In genomic region chr17:4054446-4054845, GRCh38 we compare ENCODE assay signal across 18 cellular contexts.
"Had no signal": no experiment of that assay in that cellular context is flagged by ENCODE, and none has a peak within 500 bp of the region (broad histone marks: within the 10 kb centered on the region; RNA-seq: fewer than 3 reads in every experiment).

No MANE protein-coding gene starts in this region.

- FAIRE-seq: kidney had no signal

- H3K9me3 Mint-ChIP-seq: activated naive CD8-positive, alpha-beta T cell treated with anti-CD3 and anti-CD28 coated beads, Interleukin-2, amount 10 ng/mL, durations not matched to agents 7 days and 5 days; central memory CD8-positive, alpha-beta T cell; naive thymus-derived CD8-positive, alpha-beta T cell had no signal

- H3K4me3 Mint-ChIP-seq: activated naive CD8-positive, alpha-beta T cell treated with anti-CD3 and anti-CD28 coated beads, Interleukin-2, amount 10 ng/mL, durations not matched to agents 7 days and 5 days; central memory CD8-positive, alpha-beta T cell; naive thymus-derived CD8-positive, alpha-beta T cell had no signal

- H3K27me3 Mint-ChIP-seq: activated naive CD8-positive, alpha-beta T cell treated with anti-CD3 and anti-CD28 coated beads, Interleukin-2, amount 10 ng/mL, durations not matched to agents 7 days and 5 days; central memory CD8-positive, alpha-beta T cell; naive thymus-derived CD8-positive, alpha-beta T cell had no signal

- DNase-seq: activated CD4-positive, alpha-beta T cell treated with anti-CD3 and anti-CD28 coated beads, Interleukin-2, amount 50 U/mL, for 4 hours; activated naive CD8-positive, alpha-beta T cell treated with anti-CD3 and anti-CD28 coated beads, Interleukin-2, amount 10 ng/mL, durations not matched to agents 7 days and 5 days; anterior cingulate cortex; brain microvascular endothelial cell; effector CD4-positive, alpha-beta T cell; foreskin fibroblast; glutamatergic neuron; hypothalamus; kidney; left ventricle myocardium inferior; mucosa of descending colon; naive thymus-derived CD8-positive, alpha-beta T cell; stimulated activated CD4-positive, alpha-beta T cell treated with anti-CD3 and anti-CD28 coated beads, Interleukin-12 subunit alpha, Interleukin-12 subunit beta, amount 100 ng/mL, for 4 hours; stimulated activated CD4-positive, alpha-beta T cell treated with anti-CD3 and anti-CD28 coated beads, Interleukin-2, amount 100 ng/mL, for 48 hours; stimulated activated naive CD4-positive, alpha-beta T cell treated with Interleukin-2 at 50 U/mL for 16 hours; testis; upper lobe of left lung had no signal

- ATAC-seq: mucosa of descending colon; naive thymus-derived CD8-positive, alpha-beta T cell had no signal

- H3K9me3 ChIP-seq: left ventricle myocardium inferior, mucosa of descending colon, testis, upper lobe of left lung had no signal

- H3K27ac Mint-ChIP-seq: activated naive CD8-positive, alpha-beta T cell treated with anti-CD3 and anti-CD28 coated beads, Interleukin-2, amount 10 ng/mL, durations not matched to agents 7 days and 5 days had no signal

- H3K4me1 Mint-ChIP-seq: central memory CD8-positive, alpha-beta T cell had no signal
